In the genomic region with DNA sequence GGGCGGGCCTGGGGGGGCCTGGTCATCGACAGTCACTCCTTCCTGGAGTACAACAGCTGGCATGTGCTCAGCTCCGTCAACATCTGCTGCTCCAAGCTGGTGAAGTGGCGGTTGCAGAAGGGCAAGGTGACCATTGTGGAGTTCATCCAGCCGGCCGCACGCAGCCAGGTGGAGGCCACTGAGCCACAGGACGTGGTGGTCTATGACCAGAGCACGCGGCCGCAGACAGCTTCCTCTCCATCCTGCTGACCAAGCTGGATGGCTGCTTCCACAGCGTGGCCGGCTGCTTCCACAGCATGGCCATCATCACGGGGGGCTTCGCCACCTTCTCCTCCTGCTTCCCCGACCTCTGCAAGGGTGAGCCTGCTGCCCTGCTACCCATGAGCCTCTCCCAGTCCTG, we compare ENCODE assay signal across 2 cellular contexts. TPM values are rescaled to one million over a fixed set of nuclear protein-coding genes. Genes with fewer than 3 reads are reported as not detected.
DNase-seq lines count a peak whose midpoint lies in the region; ATAC-seq lines count a peak whose summit lies in the region.
"Not testable (repeated sequence)": the region's sequence is repeated elsewhere in the genome, so short reads cannot be mapped to it uniquely, and the experiment has no call there.

No MANE protein-coding gene starts in this region.

- intact Hi-C loops in Right ventricle myocardium inferior (cut with DNase I) = not testable (repeated sequence)

- not testable (repeated sequence) for ATAC-seq in Right ventricle myocardium inferior

- DNase-seq in dedifferentiated amniotic fluid mesenchymal stem cell (ENCODE audit: extremely low spot score) (peak; percentile 10), Right ventricle myocardium inferior (ENCODE audit: missing footprints) (peak; percentile 56)

RNA-seq across cellular contexts. Expression of gene AGAP9, which starts 40.9 kb away (rescaled TPM):
- total RNA-seq in Right ventricle myocardium inferior = 1.7 TPM
